In the genomic region with DNA sequence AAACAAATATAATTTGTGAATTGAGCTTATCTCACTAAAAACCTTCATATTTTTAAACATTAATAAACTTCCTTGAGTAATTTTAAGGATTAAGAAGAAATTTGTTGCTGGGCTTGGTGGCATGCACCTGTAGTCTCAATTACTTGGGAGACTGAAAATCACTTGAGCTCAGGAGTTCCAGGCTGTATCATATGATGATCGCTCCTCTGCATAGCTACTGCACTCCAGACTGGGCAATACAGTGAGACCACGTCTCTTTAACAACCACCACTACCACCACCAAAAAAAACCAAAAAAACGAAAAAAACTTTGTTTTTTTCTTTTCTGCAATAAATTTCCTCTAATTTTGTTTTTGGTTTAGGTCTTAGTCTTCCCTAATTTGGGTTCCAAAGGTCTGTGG, we compare ENCODE assay signal across 7 cellular contexts.
"Had no signal": no experiment of that assay in that cellular context is flagged by ENCODE, and none has a peak within 500 bp of the region (broad histone marks: within the 10 kb centered on the region; RNA-seq: fewer than 3 reads in every experiment).

No MANE protein-coding gene starts in this region.

- ATAC-seq: GM23338, HCT116 had no signal

- H3K4me1 ChIP-seq: HAP-1 had no signal

- H2AFZ ChIP-seq: GM23248, GM23338 had no signal

- H3K9me3 Mint-ChIP-seq: GM23338, H9, HFFc6 had no signal

- H3K4me3 ChIP-seq: GM23248, GM23338, HAP-1 had no signal

- H3K4me3 Mint-ChIP-seq: GM23338, H9, HFFc6 had no signal

- H3K9me3 ChIP-seq: HAP-1 had no signal

- H3K27ac ChIP-seq: GM23248 had no signal

- H3K36me3 ChIP-seq: HAP-1 had no signal

- H3K4me2 ChIP-seq: GM23338 had no signal

- H3K9ac ChIP-seq: GM23248 had no signal

- H3K27ac Mint-ChIP-seq: GM23338, H9, HFFc6 had no signal

- DNase-seq: GOT3, H9, HFFc6 had no signal
